Comparison of ENCODE assay signal across 16 cellular contexts in the genomic region with DNA sequence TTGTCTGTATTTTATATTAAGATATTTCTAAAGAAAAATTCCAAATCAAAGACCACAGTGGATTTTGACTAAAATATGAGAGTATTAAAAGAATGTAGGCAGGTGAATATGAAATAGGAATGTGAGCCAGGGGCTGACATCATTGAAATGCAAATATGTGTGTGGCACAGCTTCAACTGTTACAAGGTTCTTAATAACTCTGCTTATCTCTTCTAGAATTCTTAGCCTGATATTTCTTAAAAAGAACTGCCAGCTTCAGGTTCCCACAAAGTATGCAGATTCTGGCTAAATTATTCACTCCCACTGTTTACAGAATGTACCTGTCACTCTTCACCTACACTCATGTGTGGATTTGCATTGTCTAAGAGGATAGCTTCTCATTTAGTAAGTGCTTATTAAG.
DNase-seq lines count a peak whose midpoint lies in the region; ATAC-seq lines count a peak whose summit lies in the region.
"Had no signal": no experiment of that assay in that cellular context is flagged by ENCODE, and none has a peak within 500 bp of the region (broad histone marks: within the 10 kb centered on the region; RNA-seq: fewer than 3 reads in every experiment).

No MANE protein-coding gene starts in this region.

- no peak overlapping the region for H3K23ac ChIP-seq in trophoblast cell (ENCODE audit: low read length)

- no peak for ATAC-seq in HG03025 (IDR thresholded peaks at IDR 0.05; ENCODE audit: low FRiP score, unreplicated experiment)
- ATAC-seq: A549, HepG2 had no signal

- H3K18ac ChIP-seq in trophoblast cell (ENCODE audit: low read length): no peak overlapping the region

- no peak overlapping the region for H2BK120ac ChIP-seq in trophoblast cell (ENCODE audit: insufficient read depth, low read length, poor library complexity)

- no peak overlapping the region for H3K4ac ChIP-seq in trophoblast cell (ENCODE audit: low read depth, low read length)

- H3K9me3 ChIP-seq in trophoblast cell (ENCODE audit: insufficient read depth, low read depth, low read length): no peaks in the 10 kb centered on the region
- H3K9me3 ChIP-seq: A549, BE2C had no signal

- H3K4me3 ChIP-seq in trophoblast cell (ENCODE audit: low read depth, low read length): no peak overlapping the region
- H3K4me3 ChIP-seq: A549 had no signal

- no peaks in the 10 kb centered on the region for H3K4me1 ChIP-seq in trophoblast cell (ENCODE audit: control insufficient read depth in 1 of 2, insufficient read depth in 2 of 2, low read length in 2 of 2)
- H3K4me1 ChIP-seq: A549 had no signal

- no peaks in the 10 kb centered on the region for H3K27me3 ChIP-seq in trophoblast cell (ENCODE audit: insufficient read depth, low read length)

- H3K9ac ChIP-seq in trophoblast cell (ENCODE audit: low read length): no peak overlapping the region

- H4K91ac ChIP-seq in trophoblast cell (ENCODE audit: low read depth, low read length): no peak overlapping the region

- no peak overlapping the region for H2BK12ac ChIP-seq in trophoblast cell (ENCODE audit: low read length)

- no peak overlapping the region for H3K4me2 ChIP-seq in trophoblast cell (ENCODE audit: low read length)
- H3K4me2 ChIP-seq: A549 had no signal

- DNase-seq in NCI-H1048 (lab: John Stamatoyannopoulos, UW) (peak; percentile 13), NCI-H1436 treated with DMSO at 0.1 percent for 48 hours (lab: John Stamatoyannopoulos, UW) (peak; percentile 30), astrocyte of the hippocampus (ENCODE audit: low read depth, low spot score) (peak; percentile 12), trophoblast cell (peak; percentile 7 to 42), amniotic stem cell (lab: John Stamatoyannopoulos, UW) (no peak), occipital lobe (lab: John Stamatoyannopoulos, UW) (no peak)
- DNase-seq: BE2C; CD4-positive, alpha-beta memory T cell; DND-41; GDM1; GOT3; H9 had no signal

- H3K79me2 ChIP-seq in trophoblast cell (ENCODE audit: control insufficient read depth, insufficient read depth, low read length, poor library complexity): no peaks in the 10 kb centered on the region

- H4K12ac ChIP-seq in trophoblast cell (ENCODE audit: low read depth, low read length): no peak overlapping the region

- H2AFZ ChIP-seq in trophoblast cell (ENCODE audit: insufficient read depth, low read length, poor library complexity): no peak overlapping the region

- no peaks in the 10 kb centered on the region for H3K36me3 ChIP-seq in trophoblast cell (ENCODE audit: control insufficient read depth in 1 of 2, insufficient read depth in 2 of 2, low read length in 2 of 2)
- H3K36me3 ChIP-seq: BE2C had no signal

- no peak overlapping the region for H2BK5ac ChIP-seq in trophoblast cell (ENCODE audit: low read depth, low read length, poor library complexity)

- no peak overlapping the region for H4K8ac ChIP-seq in trophoblast cell (ENCODE audit: low read depth, low read length)

- H2AK5ac ChIP-seq in trophoblast cell (ENCODE audit: low read length): no peak overlapping the region

- H3K79me1 ChIP-seq in trophoblast cell (ENCODE audit: low read length): no peaks in the 10 kb centered on the region

- no peak overlapping the region for H3K27ac ChIP-seq in trophoblast cell (ENCODE audit: low read depth, low read length)
- H3K27ac ChIP-seq: A549, C4-2B had no signal

- H3K14ac ChIP-seq in trophoblast cell (ENCODE audit: low read length): no peak overlapping the region

Comparison
In these comparisons a context has a peak if more than half of its experiments do, and no peak if none do; other contexts are left out.
1. DNase-seq: peak in NCI-H1048 (single experiment), NCI-H1436 treated with DMSO at 0.1 percent for 48 hours (single experiment), astrocyte of the hippocampus (single experiment) and trophoblast cell (2 of 2); none in amniotic stem cell (single experiment) and occipital lobe (single experiment).